In genomic region chr9:74875656-74876055, GRCh38 we compare ENCODE assay signal across 30 cellular contexts. TPM values are rescaled to one million over a fixed set of nuclear protein-coding genes. Genes with fewer than 3 reads are reported as not detected.
"Had no signal": no experiment of that assay in that cellular context is flagged by ENCODE, and none has a peak within 500 bp of the region (broad histone marks: within the 10 kb centered on the region; RNA-seq: fewer than 3 reads in every experiment).

No MANE protein-coding gene starts in this region.

- DNase-seq: naive thymus-derived CD8-positive, alpha-beta T cell; nephron progenitor cell; occipital lobe; ovary; posterior cingulate gyrus; psoas muscle; right cardiac atrium; right lobe of liver; sigmoid colon; small intestine; stimulated activated CD4-positive, alpha-beta T cell treated with anti-CD3 and anti-CD28 coated beads, Interleukin-15, amount 100 ng/mL, for 24 hours; stimulated activated CD4-positive, alpha-beta T cell treated with anti-CD3 and anti-CD28 coated beads, Interleukin-4, amount 100 ng/mL, for 1 hour; stimulated activated CD4-positive, alpha-beta T cell treated with anti-CD3 and anti-CD28 coated beads, Interleukin-4, amount 100 ng/mL, for 4 hours; stimulated activated CD8-positive, alpha-beta memory T cell treated with anti-CD3 and anti-CD28 coated beads, Interleukin-4, amount 100 ng/mL, for 48 hours; stimulated activated naive CD4-positive, alpha-beta T cell; stimulated activated naive CD8-positive, alpha-beta T cell treated with anti-CD3 and anti-CD28 coated beads, Interleukin-15, amount 100 ng/mL, for 72 hours; stimulated activated naive CD8-positive, alpha-beta T cell treated with anti-CD3 and anti-CD28 coated beads, Interleukin-15, Interleukin-2, amounts not matched to agents 100 U/mL and 50 U/mL, for 24 hours; substantia nigra; testis; tibial artery; transverse colon; upper lobe of right lung; uterus had no signal

- H3K4me1 ChIP-seq: parathyroid adenoma, psoas muscle, right lobe of liver, sigmoid colon, suprapubic skin, testis, tibial artery, upper lobe of right lung, uterus had no signal

- H3K79me2 ChIP-seq: parathyroid adenoma had no signal

- H3K27me3 ChIP-seq: ovary, right lobe of liver, sigmoid colon, suprapubic skin, testis, transverse colon, upper lobe of right lung, uterus had no signal

- H2AFZ ChIP-seq: parathyroid adenoma had no signal

- H3K9me3 ChIP-seq: ovary, right lobe of liver, testis, upper lobe of right lung had no signal

- H3K27ac Mint-ChIP-seq: naive thymus-derived CD8-positive, alpha-beta T cell; natural killer cell treated with Interleukin-12 subunit alpha and Interleukin-12 subunit beta and Interleukin-15 and Interleukin-18, amount 100 ng/mL, for 72 hours; nephron progenitor cell; progenitor cell of endocrine pancreas; stimulated activated memory B cell treated with anti-CD40 and anti-IgM and Interleukin-4, amounts not matched to agents 10 μg/mL and 1 μg/mL and 100 μg/mL, for 72 hours; stimulated activated naive CD8-positive, alpha-beta T cell treated with anti-CD3 and anti-CD28 coated beads, Interleukin-15, amount 100 ng/mL, for 72 hours; type B pancreatic cell had no signal

- H3K4me3 ChIP-seq: ovary, psoas muscle, right lobe of liver, sigmoid colon, suprapubic skin, testis, tibial artery, transverse colon, upper lobe of right lung, uterus had no signal

- H3K36me3 ChIP-seq: ovary, right lobe of liver, sigmoid colon, suprapubic skin, tibial artery, transverse colon, upper lobe of right lung, uterus had no signal

- H3K4me3 Mint-ChIP-seq: naive thymus-derived CD8-positive, alpha-beta T cell; natural killer cell treated with Interleukin-12 subunit alpha and Interleukin-12 subunit beta and Interleukin-15 and Interleukin-18, amount 100 ng/mL, for 72 hours; nephron progenitor cell; neural crest cell; stimulated activated memory B cell treated with anti-CD40 and anti-IgM and Interleukin-4, amounts not matched to agents 10 μg/mL and 1 μg/mL and 100 μg/mL, for 72 hours; stimulated activated naive CD8-positive, alpha-beta T cell treated with anti-CD3 and anti-CD28 coated beads, Interleukin-15, amount 100 ng/mL, for 72 hours; type B pancreatic cell had no signal

- H3K4me1 Mint-ChIP-seq: naive thymus-derived CD8-positive, alpha-beta T cell; nephron progenitor cell; neural crest cell; stimulated activated naive CD8-positive, alpha-beta T cell treated with anti-CD3 and anti-CD28 coated beads, Interleukin-15, amount 100 ng/mL, for 72 hours had no signal

- H3K36me3 Mint-ChIP-seq: type B pancreatic cell had no signal

- H3K27ac ChIP-seq: ovary, parathyroid adenoma, psoas muscle, right lobe of liver, sigmoid colon, suprapubic skin, testis, tibial artery, transverse colon, upper lobe of right lung, uterus had no signal

- H3K27me3 Mint-ChIP-seq: type B pancreatic cell had no signal

- H3K9ac ChIP-seq: parathyroid adenoma had no signal

RNA-seq across cellular contexts. Expression of gene TRPM6, which starts 12.1 kb away (rescaled TPM):
- total RNA-seq: naive thymus-derived CD8-positive, alpha-beta T cell; neural crest cell had no signal
